In the genomic region with DNA sequence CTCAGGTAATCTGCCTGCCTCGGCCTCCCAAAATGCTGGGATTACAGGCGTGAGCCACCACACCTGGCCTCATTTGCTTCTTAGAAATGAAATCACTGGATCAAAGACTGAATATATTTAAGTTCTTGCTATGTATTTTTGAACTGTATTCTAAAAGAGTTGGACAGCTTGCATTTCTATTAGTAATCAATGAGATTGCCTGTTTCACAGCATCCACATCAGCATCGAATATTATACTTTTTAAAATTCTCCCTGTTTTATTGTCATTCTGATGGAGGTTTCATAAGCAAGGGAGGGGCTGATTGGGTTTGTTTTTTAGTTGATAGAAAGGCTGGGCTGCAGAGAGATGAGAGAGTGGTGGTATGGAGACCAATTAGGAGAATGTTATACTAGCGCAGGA, we compare ENCODE assay signal across 2 cellular contexts.
TF ChIP-seq lines count a peak whose summit lies in the region.

No MANE protein-coding gene starts in this region.

TF ChIP-seq in WTC11, 78 proteins besides CTCF, POLR2A, EP300 and RAD21:
- TF ChIP-seq ZNF396 (CRISPR knock-in tag; IDR thresholded peaks at IDR 0.05; ENCODE audit: borderline replicate concordance) (no peak), TEAD4 (CRISPR knock-in tag; IDR thresholded peaks at IDR 0.05) (no peak), ZNF121 (CRISPR knock-in tag; IDR thresholded peaks at IDR 0.05) (no peak), GTF2I (CRISPR knock-in tag; conservative IDR thresholded peaks at IDR 0.05) (peak; percentile 57; the same call in 1 of the 2 replicates), SP1 (CRISPR knock-in tag; conservative IDR thresholded peaks at IDR 0.05) (no peak), ZNF416 (CRISPR knock-in tag; IDR thresholded peaks at IDR 0.05) (no peak)
- TF ChIP-seq, protein P1, sequence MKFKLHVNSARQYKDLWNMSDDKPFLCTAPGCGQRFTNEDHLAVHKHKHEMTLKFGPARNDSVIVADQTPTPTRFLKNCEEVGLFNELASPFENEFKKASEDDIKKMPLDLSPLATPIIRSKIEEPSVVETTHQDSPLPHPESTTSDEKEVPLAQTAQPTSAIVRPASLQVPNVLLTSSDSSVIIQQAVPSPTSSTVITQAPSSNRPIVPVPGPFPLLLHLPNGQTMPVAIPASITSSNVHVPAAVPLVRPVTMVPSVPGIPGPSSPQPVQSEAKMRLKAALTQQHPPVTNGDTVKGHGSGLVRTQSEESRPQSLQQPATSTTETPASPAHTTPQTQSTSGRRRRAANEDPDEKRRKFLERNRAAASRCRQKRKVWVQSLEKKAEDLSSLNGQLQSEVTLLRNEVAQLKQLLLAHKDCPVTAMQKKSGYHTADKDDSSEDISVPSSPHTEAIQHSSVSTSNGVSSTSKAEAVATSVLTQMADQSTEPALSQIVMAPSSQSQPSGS (CRISPR knock-in tag; IDR thresholded peaks at IDR 0.05; ENCODE audit: borderline replicate concordance, low read depth) = no peak

TF ChIP-seq in H1, 55 proteins besides CTCF, POLR2A, EP300 and RAD21:
- no peak for TF ChIP-seq HDAC6 (IDR thresholded peaks at IDR 0.05; ENCODE audit: low read depth, low read length)
- no peak for TF ChIP-seq SIRT6 (IDR thresholded peaks at IDR 0.05; ENCODE audit: low read length)
- TF ChIP-seq SAP30 (IDR thresholded peaks at IDR 0.05; ENCODE audit: insufficient read depth, insufficient replicate concordance, low read length) = no peak
- TF ChIP-seq SRF (IDR thresholded peaks at IDR 0.05; ENCODE audit: low read depth, low read length) = no peak
- no peak for TF ChIP-seq BRCA1 (IDR thresholded peaks at IDR 0.05; ENCODE audit: low read depth, low read length)
- TF ChIP-seq HDAC2 (IDR thresholded peaks at IDR 0.05; ENCODE audit: borderline replicate concordance in 1 of 2, low read depth in 2 of 2, low read length in 2 of 2) = peak in 1 of 2 experiments; percentile 41; a peak in 1 of 4 replicates
- TF ChIP-seq KDM1A (IDR thresholded peaks at IDR 0.05; ENCODE audit: borderline replicate concordance, low read length) = peak; percentile 61; the same call in 1 of the 2 replicates
- no peak for TF ChIP-seq TBP (IDR thresholded peaks at IDR 0.05; ENCODE audit: low read depth, low read length)
- no peak for TF ChIP-seq YY1 (IDR thresholded peaks at IDR 0.05; ENCODE audit: low read depth, low read length)
- no peak for TF ChIP-seq SP2 (IDR thresholded peaks at IDR 0.05; ENCODE audit: low read length)
